37 cellular contexts compared by ENCODE assay signal in the genomic region with DNA sequence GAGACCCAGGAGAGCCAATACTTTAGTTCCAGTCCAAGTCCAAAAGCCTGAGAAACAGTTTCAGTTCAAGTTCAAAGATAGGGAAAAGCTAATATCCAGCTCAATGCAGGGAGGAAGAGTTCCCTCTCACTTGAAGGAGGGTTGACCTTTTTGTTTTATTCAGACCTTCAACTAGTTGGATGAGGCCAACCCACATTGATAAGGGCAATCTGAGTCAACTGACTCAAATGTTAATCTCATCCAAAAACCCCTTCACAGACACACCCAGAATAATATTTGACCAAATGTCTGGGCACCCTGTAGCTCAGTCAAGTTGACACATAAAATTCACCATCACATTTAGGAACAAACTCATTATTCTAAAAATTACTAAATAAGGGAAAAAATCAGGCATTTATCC.
"Had no signal": no experiment of that assay in that cellular context is flagged by ENCODE, and none has a peak within 500 bp of the region (broad histone marks: within the 10 kb centered on the region; RNA-seq: fewer than 3 reads in every experiment).

No MANE protein-coding gene starts in this region.

- H3K9me3 Mint-ChIP-seq: activated CD4-positive, alpha-beta T cell treated with anti-CD3 and anti-CD28 coated beads, Interleukin-2, amount 10 ng/mL, durations not matched to agents 24 days and 14 days; activated CD8-positive, alpha-beta T cell treated with anti-CD3 and anti-CD28 coated beads for 36 hours; activated naive CD4-positive, alpha-beta T cell treated with anti-CD3 and anti-CD28 coated beads, Interleukin-2, amount 50 U/mL, for 72 hours; activated T-helper 1 cell treated with anti-CD3 and anti-CD28 coated beads, Interleukin-12 subunit alpha, Interleukin-12 subunit beta, Interleukin-2, Interleukin-4 antibody, amounts not matched to agents 30 ng/mL and 10 ng/mL and 1 ng/mL, durations not matched to agents 14 hours and 24 hours and 36 hours; T-helper 1 cell treated with Interleukin-12 subunit alpha and Interleukin-12 subunit beta and Interleukin-4 antibody, amounts not matched to agents 30 μg/mL and 1 μg/mL, for 36 hours; T-helper 2 cell treated with Interferon-gamma antibody and Interleukin-4, amounts not matched to agents 5 μg/mL and 100 μg/mL, for 36 hours had no signal

- H3K36me3 ChIP-seq: adrenal gland, cardiac muscle cell had no signal

- H3K4me1 Mint-ChIP-seq: activated B cell treated with CpG ODN at 0.5 μM for 24 hours; activated CD4-positive, alpha-beta T cell treated with anti-CD3 and anti-CD28 coated beads, Interleukin-2, amount 10 ng/mL, durations not matched to agents 24 days and 14 days; activated naive CD8-positive, alpha-beta T cell treated with anti-CD3 and anti-CD28 coated beads for 36 hours; activated T-helper 17 cell treated with anti-CD3 and anti-CD28 coated beads, Interleukin-2, amount 50 U/mL, for 72 hours had no signal

- H3K4me3 Mint-ChIP-seq: activated B cell treated with CpG ODN at 0.5 μM for 24 hours; activated CD4-positive, alpha-beta memory T cell treated with anti-CD3 and anti-CD28 coated beads for 36 hours; activated CD4-positive, alpha-beta T cell treated with anti-CD3 and anti-CD28 coated beads, Interleukin-2, amount 10 ng/mL, durations not matched to agents 24 days and 14 days; activated CD8-positive, alpha-beta T cell treated with anti-CD3 and anti-CD28 coated beads for 36 hours; activated naive CD4-positive, alpha-beta T cell treated with anti-CD3 and anti-CD28 coated beads for 36 hours; activated naive CD8-positive, alpha-beta T cell treated with anti-CD3 and anti-CD28 coated beads for 36 hours; activated T-cell treated with anti-CD3 and anti-CD28 coated beads, Interleukin-2, amount 50 U/mL, for 4 hours; activated T-cell treated with anti-CD3 and anti-CD28 coated beads, Interleukin-2, amount 50 U/mL, for 72 hours; activated T-helper 1 cell treated with anti-CD3 and anti-CD28 coated beads, Interleukin-12 subunit alpha, Interleukin-12 subunit beta, Interleukin-2, Interleukin-4 antibody, amounts not matched to agents 30 ng/mL and 10 ng/mL and 1 ng/mL, durations not matched to agents 14 hours and 24 hours and 36 hours; activated T-helper 17 cell treated with anti-CD3 and anti-CD28 coated beads, Interleukin-2, amount 50 U/mL, for 72 hours; T-helper 1 cell treated with Interleukin-12 subunit alpha and Interleukin-12 subunit beta and Interleukin-4 antibody, amounts not matched to agents 30 μg/mL and 1 μg/mL, for 36 hours; T-helper 2 cell treated with Interferon-gamma antibody and Interleukin-4, amounts not matched to agents 5 μg/mL and 100 μg/mL, for 36 hours had no signal

- ATAC-seq: activated CD8-positive, alpha-beta T cell treated with anti-CD3 and anti-CD28 coated beads for 36 hours; activated T-cell treated with anti-CD3 and anti-CD28 coated beads, Interleukin-2, amount 50 U/mL, for 4 hours; body of pancreas had no signal

- H3K27ac ChIP-seq: adrenal gland, body of pancreas, cardiac muscle cell, VCaP had no signal

- H3K9me3 ChIP-seq: adrenal gland, body of pancreas had no signal

- DNase-seq: activated B cell treated with CpG ODN at 0.5 μM for 24 hours; activated CD4-positive, alpha-beta memory T cell treated with anti-CD3 and anti-CD28 coated beads for 36 hours; activated CD4-positive, alpha-beta T cell treated with anti-CD3 and anti-CD28 coated beads for 4 hours; activated CD4-positive, alpha-beta T cell treated with anti-CD3 and anti-CD28 coated beads, Interleukin-2, amount 10 ng/mL, durations not matched to agents 24 days and 14 days; activated CD4-positive, alpha-beta T cell treated with anti-CD3 and anti-CD28 coated beads, Interleukin-2, amount 50 U/mL, for 1 hour; activated CD4-positive, alpha-beta T cell treated with anti-CD3 and anti-CD28 coated beads, Interleukin-2, amount 50 U/mL, for 4 hours; activated CD4-positive, CD25-positive, alpha-beta regulatory T cell treated with anti-CD3 and anti-CD28 coated beads, Interleukin-2, amount 50 U/mL, for 72 hours; activated CD8-positive, alpha-beta memory T cell treated with anti-CD3 and anti-CD28 coated beads, Interleukin-2, amount 50 U/mL, for 4 hours; activated CD8-positive, alpha-beta T cell treated with anti-CD3 and anti-CD28 coated beads for 36 hours; activated effector memory CD4-positive, alpha-beta T cell treated with anti-CD3 and anti-CD28 coated beads, Interleukin-2, amount 50 U/mL, for 16 hours; activated gamma-delta T cell treated with Interleukin-2 at 50 U/mL for 16 hours; activated naive CD4-positive, alpha-beta T cell; activated naive CD4-positive, alpha-beta T cell treated with anti-CD3 and anti-CD28 coated beads for 36 hours; activated naive CD4-positive, alpha-beta T cell treated with anti-CD3 and anti-CD28 coated beads, Interleukin-2, amount 50 U/mL, for 16 hours; activated naive CD8-positive, alpha-beta T cell treated with anti-CD3 and anti-CD28 coated beads for 36 hours; activated T-cell treated with anti-CD3 and anti-CD28 coated beads for 4 hours; activated T-cell treated with anti-CD3 and anti-CD28 coated beads, Interleukin-2, amount 50 U/mL, for 1 hour; activated T-cell treated with anti-CD3 and anti-CD28 coated beads, Interleukin-2, amount 50 U/mL, for 4 hours; activated T-cell treated with anti-CD3 and anti-CD28 coated beads, Interleukin-2, amount 50 U/mL, for 72 hours; adrenal gland; amniotic stem cell; aorta; body of pancreas; caudate nucleus; T-helper 1 cell; T-helper 2 cell; T-helper 9 cell had no signal

- H3K27me3 ChIP-seq: adrenal gland, body of pancreas, cardiac muscle cell had no signal

- H3K36me3 Mint-ChIP-seq: activated CD4-positive, alpha-beta memory T cell treated with anti-CD3 and anti-CD28 coated beads for 36 hours; activated naive CD4-positive, alpha-beta T cell treated with anti-CD3 and anti-CD28 coated beads, Interleukin-2, amount 50 U/mL, for 72 hours; activated naive CD8-positive, alpha-beta T cell treated with anti-CD3 and anti-CD28 coated beads for 36 hours had no signal

- H3K4me3 ChIP-seq: adrenal gland, body of pancreas, cardiac muscle cell had no signal

- H3K4me1 ChIP-seq: adrenal gland, body of pancreas had no signal

- FAIRE-seq: astrocyte, bronchial epithelial cell, TTC549 had no signal

- H3K27ac Mint-ChIP-seq: activated B cell treated with CpG ODN at 0.5 μM for 24 hours; activated CD4-positive, alpha-beta memory T cell treated with anti-CD3 and anti-CD28 coated beads for 36 hours; activated CD4-positive, alpha-beta T cell treated with anti-CD3 and anti-CD28 coated beads, Interleukin-2, amount 10 ng/mL, durations not matched to agents 24 days and 14 days; activated CD8-positive, alpha-beta T cell treated with anti-CD3 and anti-CD28 coated beads for 36 hours; activated naive CD4-positive, alpha-beta T cell treated with anti-CD3 and anti-CD28 coated beads for 36 hours; activated naive CD4-positive, alpha-beta T cell treated with anti-CD3 and anti-CD28 coated beads, Interleukin-2, amount 50 U/mL, for 72 hours; activated naive CD8-positive, alpha-beta T cell treated with anti-CD3 and anti-CD28 coated beads for 36 hours; activated T-cell treated with anti-CD3 and anti-CD28 coated beads, Interleukin-2, amount 50 U/mL, for 72 hours; activated T-helper 1 cell treated with anti-CD3 and anti-CD28 coated beads, Interleukin-12 subunit alpha, Interleukin-12 subunit beta, Interleukin-2, Interleukin-4 antibody, amounts not matched to agents 30 ng/mL and 10 ng/mL and 1 ng/mL, durations not matched to agents 14 hours and 24 hours and 36 hours; activated T-helper 17 cell treated with anti-CD3 and anti-CD28 coated beads, Interleukin-2, amount 50 U/mL, for 72 hours; T-helper 1 cell treated with Interleukin-12 subunit alpha and Interleukin-12 subunit beta and Interleukin-4 antibody, amounts not matched to agents 30 μg/mL and 1 μg/mL, for 36 hours; T-helper 2 cell treated with Interferon-gamma antibody and Interleukin-4, amounts not matched to agents 5 μg/mL and 100 μg/mL, for 36 hours had no signal
